21 cellular contexts compared by ENCODE assay signal in genomic region chr20:62272200-62272599, GRCh38. TPM values are rescaled to one million over a fixed set of nuclear protein-coding genes. Genes with fewer than 3 reads are reported as not detected.
"Had no signal": no experiment of that assay in that cellular context is flagged by ENCODE, and none has a peak within 500 bp of the region (broad histone marks: within the 10 kb centered on the region; RNA-seq: fewer than 3 reads in every experiment).

No MANE protein-coding gene starts in this region.

- H3K27ac Mint-ChIP-seq: activated T-cell treated with anti-CD3 and anti-CD28 coated beads, Interleukin-2, amount 50 U/mL, for 72 hours; stimulated activated naive CD8-positive, alpha-beta T cell treated with anti-CD3 and anti-CD28 coated beads, Interleukin-15, Interleukin-2, amounts not matched to agents 100 ng/mL and 50 ng/mL, for 24 hours; T-helper 1 cell treated with Interleukin-12 subunit alpha and Interleukin-12 subunit beta and Interleukin-4 antibody, amounts not matched to agents 30 μg/mL and 1 μg/mL, for 36 hours; type B pancreatic cell had no signal

- H3K27me3 Mint-ChIP-seq: naive thymus-derived CD8-positive, alpha-beta T cell; stimulated activated naive CD8-positive, alpha-beta T cell treated with anti-CD3 and anti-CD28 coated beads, Interleukin-15, Interleukin-2, amounts not matched to agents 100 ng/mL and 50 ng/mL, for 24 hours; type B pancreatic cell had no signal

- DNase-seq: activated CD4-positive, CD25-positive, alpha-beta regulatory T cell treated with anti-CD3 and anti-CD28 coated beads, Interleukin-2, amount 50 U/mL, for 72 hours; activated effector memory CD4-positive, alpha-beta T cell treated with anti-CD3 and anti-CD28 coated beads, Interleukin-2, amount 50 U/mL, for 16 hours; activated naive CD4-positive, alpha-beta T cell treated with anti-CD3 and anti-CD28 coated beads, Interleukin-2, amount 50 U/mL, for 16 hours; activated T-cell treated with anti-CD3 and anti-CD28 coated beads, Interleukin-2, amount 50 U/mL, for 72 hours; aorta; brain microvascular endothelial cell; central memory CD4-positive, alpha-beta T cell; dorsolateral prefrontal cortex; foreskin melanocyte; glutamatergic neuron; mesenchymal stem cell; naive thymus-derived CD8-positive, alpha-beta T cell; spleen had no signal

- H3K4me3 Mint-ChIP-seq: activated T-cell treated with anti-CD3 and anti-CD28 coated beads, Interleukin-2, amount 50 U/mL, for 72 hours; naive thymus-derived CD8-positive, alpha-beta T cell; stimulated activated naive CD8-positive, alpha-beta T cell treated with anti-CD3 and anti-CD28 coated beads, Interleukin-15, Interleukin-2, amounts not matched to agents 100 ng/mL and 50 ng/mL, for 24 hours; T-helper 1 cell treated with Interleukin-12 subunit alpha and Interleukin-12 subunit beta and Interleukin-4 antibody, amounts not matched to agents 30 μg/mL and 1 μg/mL, for 36 hours; type B pancreatic cell had no signal

- ATAC-seq: activated T-cell treated with anti-CD3 and anti-CD28 coated beads, Interleukin-2, amount 50 U/mL, for 72 hours; naive thymus-derived CD8-positive, alpha-beta T cell had no signal

- H3K27ac ChIP-seq: brain microvascular endothelial cell, spleen had no signal

- H3K9me3 Mint-ChIP-seq: activated T-cell treated with anti-CD3 and anti-CD28 coated beads, Interleukin-2, amount 50 U/mL, for 72 hours; naive thymus-derived CD8-positive, alpha-beta T cell; stimulated activated naive CD8-positive, alpha-beta T cell treated with anti-CD3 and anti-CD28 coated beads, Interleukin-15, Interleukin-2, amounts not matched to agents 100 ng/mL and 50 ng/mL, for 24 hours; T-helper 1 cell treated with Interleukin-12 subunit alpha and Interleukin-12 subunit beta and Interleukin-4 antibody, amounts not matched to agents 30 μg/mL and 1 μg/mL, for 36 hours; type B pancreatic cell had no signal

- H3K27me3 ChIP-seq: brain microvascular endothelial cell, dorsolateral prefrontal cortex, spleen had no signal

- H3K9me3 ChIP-seq: spleen had no signal

- H3K4me3 ChIP-seq: dorsolateral prefrontal cortex, spleen had no signal

RNA-seq across cellular contexts. Expression of gene HRH3, which starts 52.1 kb away (rescaled TPM):
- total RNA-seq: activated CD8-positive, alpha-beta memory T cell treated with anti-CD3 and anti-CD28 coated beads for 36 hours; activated T-cell treated with anti-CD3 and anti-CD28 coated beads, Interleukin-2, amount 50 U/mL, for 72 hours; aorta; epithelial cell of proximal tubule; fibroblast of lung; kidney epithelial cell; liver; naive thymus-derived CD8-positive, alpha-beta T cell; spleen had no signal
